38 cellular contexts compared by ENCODE assay signal in genomic region chr14:82309199-82309598, GRCh38.
"Had no signal": no experiment of that assay in that cellular context is flagged by ENCODE, and none has a peak within 500 bp of the region (broad histone marks: within the 10 kb centered on the region; RNA-seq: fewer than 3 reads in every experiment).

No MANE protein-coding gene starts in this region.

- ATAC-seq: activated naive CD4-positive, alpha-beta T cell treated with anti-CD3 and anti-CD28 coated beads, Interleukin-2, amount 50 U/mL, for 72 hours; activated naive CD8-positive, alpha-beta T cell treated with anti-CD3 and anti-CD28 coated beads, Interleukin-2, amount 50 U/mL, for 24 hours; activated T-cell treated with anti-CD3 and anti-CD28 coated beads, Interleukin-2, amount 50 U/mL, for 4 hours; activated T-cell treated with anti-CD3 and anti-CD28 coated beads, Interleukin-2, amount 50 U/mL, for 72 hours; activated T-helper 17 cell treated with anti-CD3 and anti-CD28 coated beads, Interleukin-2, amount 50 U/mL, for 72 hours; body of pancreas had no signal

- H3K36me3 ChIP-seq: adrenal gland, ascending aorta, brain microvascular endothelial cell, breast epithelium, cardiac muscle cell had no signal

- H3K27me3 Mint-ChIP-seq: activated naive CD4-positive, alpha-beta T cell treated with anti-CD3 and anti-CD28 coated beads, Interleukin-2, amount 10 ng/mL, durations not matched to agents 7 days and 5 days; activated naive CD4-positive, alpha-beta T cell treated with anti-CD3 and anti-CD28 coated beads, Interleukin-2, amount 50 U/mL, for 24 hours; activated naive CD8-positive, alpha-beta T cell; activated naive CD8-positive, alpha-beta T cell treated with anti-CD3 and anti-CD28 coated beads for 36 hours; activated naive CD8-positive, alpha-beta T cell treated with anti-CD3 and anti-CD28 coated beads, Interleukin-2, amount 10 ng/mL, durations not matched to agents 7 days and 5 days; activated naive CD8-positive, alpha-beta T cell treated with anti-CD3 and anti-CD28 coated beads, Interleukin-2, amount 50 U/mL, for 24 hours; activated T-cell treated with anti-CD3 and anti-CD28 coated beads, Interleukin-2, amount 50 U/mL, for 24 hours; activated T-helper 17 cell treated with anti-CD3 and anti-CD28 coated beads, Interleukin-2, amount 50 U/mL, for 72 hours; brain; central memory CD8-positive, alpha-beta T cell had no signal

- H3K27ac Mint-ChIP-seq: activated naive CD4-positive, alpha-beta T cell treated with anti-CD3 and anti-CD28 coated beads for 36 hours; activated naive CD4-positive, alpha-beta T cell treated with anti-CD3 and anti-CD28 coated beads, Interleukin-2, amount 10 ng/mL, durations not matched to agents 7 days and 5 days; activated naive CD4-positive, alpha-beta T cell treated with anti-CD3 and anti-CD28 coated beads, Interleukin-2, amount 50 U/mL, for 24 hours; activated naive CD4-positive, alpha-beta T cell treated with anti-CD3 and anti-CD28 coated beads, Interleukin-2, amount 50 U/mL, for 72 hours; activated naive CD8-positive, alpha-beta T cell; activated naive CD8-positive, alpha-beta T cell treated with anti-CD3 and anti-CD28 coated beads for 36 hours; activated naive CD8-positive, alpha-beta T cell treated with anti-CD3 and anti-CD28 coated beads, Interleukin-2, amount 10 ng/mL, durations not matched to agents 7 days and 5 days; activated naive CD8-positive, alpha-beta T cell treated with anti-CD3 and anti-CD28 coated beads, Interleukin-2, amount 50 U/mL, for 24 hours; activated T-cell treated with anti-CD3 and anti-CD28 coated beads, Interleukin-2, amount 50 U/mL, for 24 hours; activated T-cell treated with anti-CD3 and anti-CD28 coated beads, Interleukin-2, amount 50 U/mL, for 72 hours; activated T-helper 1 cell treated with anti-CD3 and anti-CD28 coated beads, Interleukin-12 subunit alpha, Interleukin-12 subunit beta, Interleukin-2, Interleukin-4 antibody, amounts not matched to agents 30 ng/mL and 10 ng/mL and 1 ng/mL, durations not matched to agents 14 hours and 24 hours and 36 hours; activated T-helper 17 cell treated with anti-CD3 and anti-CD28 coated beads, Interleukin-2, amount 50 U/mL, for 72 hours; activated T-helper 2 cell treated with anti-CD3 and anti-CD28 coated beads, Interferon-gamma antibody, Interleukin-2, Interleukin-4, amounts not matched to agents 10 μg/mL and 5 μg/mL and 100 μg/mL, durations not matched to agents 14 hours and 24 hours and 36 hours; brain had no signal

- H3K27me3 ChIP-seq: adrenal gland, ascending aorta, body of pancreas, brain microvascular endothelial cell, breast epithelium, cardiac muscle cell had no signal

- H3K4me3 ChIP-seq: adrenal gland, ascending aorta, body of pancreas, breast epithelium, cardiac muscle cell had no signal

- H3K36me3 Mint-ChIP-seq: activated naive CD4-positive, alpha-beta T cell treated with anti-CD3 and anti-CD28 coated beads, Interleukin-2, amount 10 ng/mL, durations not matched to agents 7 days and 5 days; activated naive CD4-positive, alpha-beta T cell treated with anti-CD3 and anti-CD28 coated beads, Interleukin-2, amount 50 U/mL, for 24 hours; activated naive CD8-positive, alpha-beta T cell; activated naive CD8-positive, alpha-beta T cell treated with anti-CD3 and anti-CD28 coated beads for 36 hours; activated naive CD8-positive, alpha-beta T cell treated with anti-CD3 and anti-CD28 coated beads, Interleukin-2, amount 10 ng/mL, durations not matched to agents 7 days and 5 days had no signal

- H3K4me1 Mint-ChIP-seq: activated naive CD4-positive, alpha-beta T cell treated with anti-CD3 and anti-CD28 coated beads, Interleukin-2, amount 10 ng/mL, durations not matched to agents 7 days and 5 days; activated naive CD4-positive, alpha-beta T cell treated with anti-CD3 and anti-CD28 coated beads, Interleukin-2, amount 50 U/mL, for 24 hours; activated naive CD8-positive, alpha-beta T cell treated with anti-CD3 and anti-CD28 coated beads for 36 hours; activated naive CD8-positive, alpha-beta T cell treated with anti-CD3 and anti-CD28 coated beads, Interleukin-2, amount 10 ng/mL, durations not matched to agents 7 days and 5 days; activated naive CD8-positive, alpha-beta T cell treated with anti-CD3 and anti-CD28 coated beads, Interleukin-2, amount 50 U/mL, for 24 hours; activated T-helper 17 cell treated with anti-CD3 and anti-CD28 coated beads, Interleukin-2, amount 50 U/mL, for 72 hours; central memory CD8-positive, alpha-beta T cell had no signal

- H3K4me3 Mint-ChIP-seq: activated naive CD4-positive, alpha-beta T cell treated with anti-CD3 and anti-CD28 coated beads for 36 hours; activated naive CD4-positive, alpha-beta T cell treated with anti-CD3 and anti-CD28 coated beads, Interleukin-2, amount 10 ng/mL, durations not matched to agents 7 days and 5 days; activated naive CD4-positive, alpha-beta T cell treated with anti-CD3 and anti-CD28 coated beads, Interleukin-2, amount 50 U/mL, for 24 hours; activated naive CD8-positive, alpha-beta T cell; activated naive CD8-positive, alpha-beta T cell treated with anti-CD3 and anti-CD28 coated beads for 36 hours; activated naive CD8-positive, alpha-beta T cell treated with anti-CD3 and anti-CD28 coated beads, Interleukin-2, amount 10 ng/mL, durations not matched to agents 7 days and 5 days; activated naive CD8-positive, alpha-beta T cell treated with anti-CD3 and anti-CD28 coated beads, Interleukin-2, amount 50 U/mL, for 24 hours; activated T-cell treated with anti-CD3 and anti-CD28 coated beads, Interleukin-2, amount 50 U/mL, for 24 hours; activated T-cell treated with anti-CD3 and anti-CD28 coated beads, Interleukin-2, amount 50 U/mL, for 4 hours; activated T-cell treated with anti-CD3 and anti-CD28 coated beads, Interleukin-2, amount 50 U/mL, for 72 hours; activated T-helper 1 cell treated with anti-CD3 and anti-CD28 coated beads, Interleukin-12 subunit alpha, Interleukin-12 subunit beta, Interleukin-2, Interleukin-4 antibody, amounts not matched to agents 30 ng/mL and 10 ng/mL and 1 ng/mL, durations not matched to agents 14 hours and 24 hours and 36 hours; activated T-helper 17 cell treated with anti-CD3 and anti-CD28 coated beads, Interleukin-2, amount 50 U/mL, for 72 hours; brain; central memory CD8-positive, alpha-beta T cell had no signal

- H3K27ac ChIP-seq: adrenal gland, ascending aorta, body of pancreas, brain microvascular endothelial cell, breast epithelium, cardiac muscle cell had no signal

- H3K9me3 ChIP-seq: adrenal gland had no signal

- H3K4me1 ChIP-seq: adrenal gland, body of pancreas, breast epithelium had no signal

- DNase-seq: activated effector memory CD4-positive, alpha-beta T cell treated with anti-CD3 and anti-CD28 coated beads, Interleukin-2, amount 50 U/mL, for 16 hours; activated effector memory CD4-positive, alpha-beta T cell treated with Interleukin-2 at 50 U/mL for 16 hours; activated gamma-delta T cell; activated gamma-delta T cell treated with Interleukin-2 at 50 U/mL for 16 hours; activated naive CD4-positive, alpha-beta T cell; activated naive CD4-positive, alpha-beta T cell treated with anti-CD3 and anti-CD28 coated beads for 36 hours; activated naive CD4-positive, alpha-beta T cell treated with anti-CD3 and anti-CD28 coated beads, Interleukin-2, amount 10 ng/mL, durations not matched to agents 7 days and 5 days; activated naive CD4-positive, alpha-beta T cell treated with anti-CD3 and anti-CD28 coated beads, Interleukin-2, amount 50 U/mL, for 16 hours; activated naive CD4-positive, alpha-beta T cell treated with Interleukin-2 at 50 U/mL for 16 hours; activated naive CD8-positive, alpha-beta T cell treated with anti-CD3 and anti-CD28 coated beads for 36 hours; activated naive CD8-positive, alpha-beta T cell treated with anti-CD3 and anti-CD28 coated beads, Interleukin-2, amount 10 ng/mL, durations not matched to agents 7 days and 5 days; activated naive CD8-positive, alpha-beta T cell treated with anti-CD3 and anti-CD28 coated beads, Interleukin-2, amount 50 U/mL, for 24 hours; activated T-cell treated with anti-CD3 and anti-CD28 coated beads, Interleukin-2, amount 50 U/mL, for 1 hour; activated T-cell treated with anti-CD3 and anti-CD28 coated beads, Interleukin-2, amount 50 U/mL, for 24 hours; activated T-cell treated with anti-CD3 and anti-CD28 coated beads, Interleukin-2, amount 50 U/mL, for 4 hours; activated T-cell treated with anti-CD3 and anti-CD28 coated beads, Interleukin-2, amount 50 U/mL, for 48 hours; activated T-cell treated with anti-CD3 and anti-CD28 coated beads, Interleukin-2, amount 50 U/mL, for 72 hours; adrenal gland; amniotic stem cell; amygdala; anterior cingulate cortex; aorta; body of pancreas; brain microvascular endothelial cell; caudate nucleus; central memory CD4-positive, alpha-beta T cell; cerebellar nuclear complex had no signal
